Comparison of ENCODE assay signal across 9 cellular contexts in the genomic region with DNA sequence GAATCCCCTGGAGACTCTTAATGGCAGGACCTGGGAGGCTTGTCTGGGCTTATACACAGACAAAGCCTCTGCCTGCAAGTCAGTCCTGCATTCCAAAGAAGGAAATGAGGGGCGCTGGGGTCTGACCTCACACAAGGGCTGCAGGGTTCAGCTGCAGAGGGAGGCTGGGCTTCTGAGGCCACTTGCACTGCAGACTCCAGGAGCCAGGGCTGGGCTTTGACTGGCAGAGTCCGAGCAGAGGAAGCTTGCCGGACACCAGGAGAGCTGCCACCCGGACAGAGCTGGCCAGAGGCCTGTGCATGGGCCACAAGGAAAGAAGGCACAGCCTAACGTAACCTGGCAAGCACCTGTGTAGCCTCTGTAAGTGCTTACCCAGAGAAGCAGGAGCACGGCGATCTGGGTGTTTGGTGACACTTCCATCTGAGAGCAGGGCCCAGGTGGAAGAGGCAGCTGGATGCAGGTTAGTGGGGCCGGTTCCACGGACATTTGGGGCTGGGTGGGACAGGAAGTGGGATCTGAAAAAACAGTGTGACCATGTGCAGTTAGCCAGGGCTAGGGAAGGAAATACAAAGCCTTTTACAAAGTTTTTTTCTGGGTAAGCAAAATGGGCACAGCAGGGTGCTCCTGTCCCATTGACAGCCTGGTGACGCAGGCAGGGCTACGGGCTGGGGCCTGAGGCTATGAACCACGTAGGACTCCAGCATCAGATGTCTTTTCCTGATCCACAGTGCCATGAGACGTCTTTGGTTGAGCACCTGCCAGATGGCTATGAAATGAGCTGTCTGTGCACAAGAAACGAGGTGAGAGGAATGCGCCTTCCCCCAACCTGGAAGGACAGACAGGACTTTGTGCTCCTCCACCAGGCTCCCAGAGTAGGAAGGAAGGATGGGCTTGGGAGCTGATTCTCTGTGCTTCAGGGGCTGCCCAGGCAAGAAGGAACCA. TPM values are rescaled to one million over a fixed set of nuclear protein-coding genes. Genes with fewer than 3 reads are reported as not detected.
DNase-seq lines count a peak whose midpoint lies in the region; ATAC-seq and TF ChIP-seq lines count a peak whose summit lies in the region.
"Had no signal": no experiment of that assay in that cellular context is flagged by ENCODE, and none has a peak within 500 bp of the region (broad histone marks: within the 10 kb centered on the region; RNA-seq: fewer than 3 reads in every experiment).

No MANE protein-coding gene starts in this region.

- peak overlapping the region; percentile 97 for H3K27ac ChIP-seq in BLaER1
- H3K27ac ChIP-seq in HEK293 (ENCODE audit: extremely low read depth, low read depth, low read length), result no peak overlapping the region
- no peak overlapping the region for H3K27ac ChIP-seq in ovary
- H3K27ac ChIP-seq: uterus had no signal

- peak overlapping the region; percentile 97 for H3K27ac Mint-ChIP-seq in activated T-helper 17 cell treated with anti-CD3 and anti-CD28 coated beads, Interleukin-2, amount 50 U/mL, for 72 hours

- no peak for TF ChIP-seq CTCF in HEK293 (tag by site-specific recombination; IDR thresholded peaks at IDR 0.05)
- TF ChIP-seq CTCF in ovary (IDR thresholded peaks at IDR 0.05), result no peak

- H3K9me3 ChIP-seq in BLaER1 (no peaks in the 10 kb centered on the region), HEK293 (ENCODE audit: control insufficient read depth, insufficient read depth, low read depth, low read length) (no peaks in the 10 kb centered on the region), ovary (no peaks in the 10 kb centered on the region)
- H3K9me3 ChIP-seq: uterus had no signal

- ATAC-seq in activated T-helper 17 cell treated with anti-CD3 and anti-CD28 coated beads, Interleukin-2, amount 50 U/mL, for 72 hours (replicated peaks), result no peak
- ATAC-seq in GM19328 (IDR thresholded peaks at IDR 0.05; ENCODE audit: unreplicated experiment) (no peak), GM18505 (IDR thresholded peaks at IDR 0.05; ENCODE audit: unreplicated experiment) (no peak)

- no peaks in the 10 kb centered on the region for H3K36me3 Mint-ChIP-seq in activated T-helper 17 cell treated with anti-CD3 and anti-CD28 coated beads, Interleukin-2, amount 50 U/mL, for 72 hours (ENCODE audit: low read depth)

- H3K27me3 Mint-ChIP-seq in activated T-helper 17 cell treated with anti-CD3 and anti-CD28 coated beads, Interleukin-2, amount 50 U/mL, for 72 hours, result no peaks in the 10 kb centered on the region

- H3K4me1 Mint-ChIP-seq in activated T-helper 17 cell treated with anti-CD3 and anti-CD28 coated beads, Interleukin-2, amount 50 U/mL, for 72 hours, result peaks cover 35% of the 10 kb centered on the region

- TF ChIP-seq POLR2A in ovary (IDR thresholded peaks at IDR 0.05), result no peak
- TF ChIP-seq POLR2A in GM18505 (IDR thresholded peaks at IDR 0.05; ENCODE audit: borderline replicate concordance, extremely low read depth, insufficient read depth, insufficient read length), result no peak

- H3K4me1 ChIP-seq in BLaER1 (peaks cover 91% of the 10 kb centered on the region), HEK293 (ENCODE audit: control insufficient read depth, insufficient read depth, low read length) (peaks cover 28% of the 10 kb centered on the region), ovary (ENCODE audit: insufficient read depth) (peaks cover 7% of the 10 kb centered on the region)

- 82 to 85% (median 84%) methylated on average over 15 of the region's 15 CpGs for WGBS in ovary, 3 donors

- no peaks in the 10 kb centered on the region for H4K20me1 ChIP-seq in BLaER1

- intact Hi-C loops in ovary (cut with DNase I), result no loop called here

- H3K4me3 Mint-ChIP-seq in activated T-helper 17 cell treated with anti-CD3 and anti-CD28 coated beads, Interleukin-2, amount 50 U/mL, for 72 hours, result peak overlapping the region; percentile 88

- CTCF ChIA-PET in HEK293 (lab: Yijun Ruan, JAX), result interaction anchor here (0.6 to 7.1 kb wide), 5 partner anchors 9 to 346 kb away, joined by 3 to 54 read pairs (median 6); no protein-coding TSS in a partner anchor

- no peak for TF ChIP-seq EP300 in ovary (IDR thresholded peaks at IDR 0.05)

- peak overlapping the region; percentile 99 for H3K4me2 ChIP-seq in BLaER1

- peak overlapping the region; percentile 39; the same call in 1 of the 2 replicates for H3K9ac ChIP-seq in BLaER1

- H3K36me3 ChIP-seq in BLaER1 (no peaks in the 10 kb centered on the region), HEK293 (ENCODE audit: control insufficient read depth in 2 of 2, insufficient read depth in 1 of 2, low read length in 2 of 2) (no peaks in the 10 kb centered on the region), ovary (no peaks in the 10 kb centered on the region)
- H3K36me3 ChIP-seq: uterus had no signal

- DNase-seq in mesenteric fat pad (ENCODE audit: low spot score), result peak; percentile 65
- DNase-seq in Kasumi-1 (lab: John Stamatoyannopoulos, UW), result no peak
- DNase-seq in ovary, result no peak
- DNase-seq: uterus had no signal

- H3K9me3 Mint-ChIP-seq in activated T-helper 17 cell treated with anti-CD3 and anti-CD28 coated beads, Interleukin-2, amount 50 U/mL, for 72 hours, result no peaks in the 10 kb centered on the region

- POLR2A ChIA-PET in HEK293 (lab: Yijun Ruan, JAX), result interaction anchor here (0.6 to 1.2 kb wide), 3 partner anchors 8 to 459 kb away, joined by 3 to 4 read pairs (median 4); partner anchors contain the start of gene PYCR2

- no peak overlapping the region for H3K4me3 ChIP-seq in BLaER1
- no peak overlapping the region for H3K4me3 ChIP-seq in HEK293 (ENCODE audit: low read depth, low read length)
- no peak overlapping the region for H3K4me3 ChIP-seq in ovary
- H3K4me3 ChIP-seq: uterus had no signal

- H3K27me3 ChIP-seq in BLaER1 (no peaks in the 10 kb centered on the region), ovary (no peaks in the 10 kb centered on the region)
- H3K27me3 ChIP-seq: uterus had no signal

TF ChIP-seq in HEK293, 187 proteins besides CTCF, POLR2A, EP300 and RAD21 (continues in another document):
- TF ChIP-seq KLF10 (tag by site-specific recombination; IDR thresholded peaks at IDR 0.05), result no peak
- TF ChIP-seq ZNF302 (tag by site-specific recombination; IDR thresholded peaks at IDR 0.05; ENCODE audit: low read depth), result no peak
- no peak for TF ChIP-seq ZNF837 (tag by site-specific recombination; IDR thresholded peaks at IDR 0.05)
- TF ChIP-seq ZNF404 (tag by site-specific recombination; IDR thresholded peaks at IDR 0.05), result no peak
- TF ChIP-seq MZF1 (tag by site-specific recombination; IDR thresholded peaks at IDR 0.05; ENCODE audit: borderline replicate concordance), result no peak
- TF ChIP-seq ZNF223 (tag by site-specific recombination; IDR thresholded peaks at IDR 0.05), result peak; percentile 86
- no peak for TF ChIP-seq ZNF521 (tag by site-specific recombination; IDR thresholded peaks at IDR 0.05)
- TF ChIP-seq ZNF791 (tag by site-specific recombination; IDR thresholded peaks at IDR 0.05), result no peak
- TF ChIP-seq ZNF202 (tag by site-specific recombination; IDR thresholded peaks at IDR 0.05; ENCODE audit: borderline replicate concordance), result no peak
- 0 out of 2 replicates have a peak, but pooled peaks have one; percentile 51 for TF ChIP-seq ZNF624 (tag by site-specific recombination; IDR thresholded peaks at IDR 0.05)
- TF ChIP-seq ZNF248 (tag by site-specific recombination; IDR thresholded peaks at IDR 0.05), result no peak
- no peak for TF ChIP-seq ZNF692 (tag by site-specific recombination; IDR thresholded peaks at IDR 0.05)
- TF ChIP-seq TCF7L2 (IDR thresholded peaks at IDR 0.05; ENCODE audit: borderline replicate concordance, low read depth, low read length), result no peak
- no peak for TF ChIP-seq ZNF16 (tag by site-specific recombination; IDR thresholded peaks at IDR 0.05; ENCODE audit: low read depth)
- no peak for TF ChIP-seq ZNF114 (tag by site-specific recombination; IDR thresholded peaks at IDR 0.05)
- no peak for TF ChIP-seq ZNF324 (tag by site-specific recombination; IDR thresholded peaks at IDR 0.05)
- no peak for TF ChIP-seq ZNF23 (tag by site-specific recombination; IDR thresholded peaks at IDR 0.05; ENCODE audit: borderline replicate concordance)
- TF ChIP-seq ZNF335 (tag by site-specific recombination; conservative IDR thresholded peaks at IDR 0.05), result no peak
- TF ChIP-seq ZNF704 (tag by site-specific recombination; IDR thresholded peaks at IDR 0.05), result no peak

RNA-seq across cellular contexts. Expression of gene LBR, which starts 37.3 kb away (rescaled TPM):
- total RNA-seq in activated T-helper 17 cell treated with anti-CD3 and anti-CD28 coated beads, Interleukin-2, amount 50 U/mL, for 72 hours, result 100 to 1,000 TPM; 123 to 184 TPM
- total RNA-seq in mesenteric fat pad (55.3 TPM), ovary (10 to 100 TPM; 26.3 to 60.9 (median 48.6) TPM)
- 10 to 100 TPM; 22.4 to 37.4 TPM for polyA plus RNA-seq in ovary
